28 cellular contexts compared by ENCODE assay signal in the genomic region with DNA sequence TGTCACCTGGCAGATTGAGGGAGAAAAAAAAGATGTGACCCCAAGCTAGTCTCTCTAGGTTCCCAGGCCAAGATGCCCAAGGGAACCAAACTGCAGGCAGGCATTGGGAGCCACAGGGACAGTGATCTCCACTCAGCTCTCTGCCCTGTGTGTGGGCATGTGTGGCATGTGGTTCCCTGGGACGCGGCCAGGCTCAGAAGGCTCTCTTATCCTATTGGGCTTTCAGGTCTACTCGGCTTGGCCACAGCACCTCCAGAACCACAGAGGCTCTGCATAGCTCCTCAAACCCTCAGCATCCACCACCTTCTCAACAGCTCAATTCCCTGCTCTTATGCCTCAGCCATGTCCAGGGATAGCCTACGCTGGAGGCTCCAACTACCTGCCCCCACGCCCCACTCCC. TPM values are rescaled to one million over a fixed set of nuclear protein-coding genes. Genes with fewer than 3 reads are reported as not detected.
DNase-seq lines count a peak whose midpoint lies in the region; ATAC-seq, FAIRE-seq and TF ChIP-seq lines count a peak whose summit lies in the region.
"Had no signal": no experiment of that assay in that cellular context is flagged by ENCODE, and none has a peak within 500 bp of the region (broad histone marks: within the 10 kb centered on the region; RNA-seq: fewer than 3 reads in every experiment).

No MANE protein-coding gene starts in this region.

- H3K4me1 Mint-ChIP-seq in activated T-helper 1 cell treated with anti-CD3 and anti-CD28 coated beads, Interleukin-12 subunit alpha, Interleukin-12 subunit beta, Interleukin-2, Interleukin-4 antibody, amounts not matched to agents 30 ng/mL and 10 ng/mL and 1 ng/mL, durations not matched to agents 14 hours and 24 hours and 36 hours (ENCODE audit: low read depth), result peaks cover 5% of the 10 kb centered on the region
- H3K4me1 Mint-ChIP-seq in HFFc6 (ENCODE audit: low read depth), result peaks cover 18% of the 10 kb centered on the region
- H3K4me1 Mint-ChIP-seq: GM23338 had no signal

- WGBS in heart left ventricle, 4 donors, result 67 to 75% (median 70%) methylated on average over 5 of the region's 5 CpGs
- WGBS in pancreas, 2 donors, result 66% methylated on average over 5 of the region's 5 CpGs

- H3K36me3 ChIP-seq in right atrium auricular region (no peaks in the 10 kb centered on the region), heart left ventricle (peaks cover 0 to 10% (median 0%) of the 10 kb centered on the region in 9 donors), pancreas (no peaks in the 10 kb centered on the region)

- DNase-seq in Right ventricle myocardium inferior (ENCODE audit: missing footprints) (peak; percentile 76), right atrium auricular region (ENCODE audit: low spot score) (no peak), heart left ventricle (peak in 2 of 5 donors; percentile 40 to 72), pancreas (peak in 3 of 6 donors; percentile 23 to 56 (median 36)), HFFc6 (no peak), glomerular visceral epithelial cell (ENCODE audit: extremely low spot score) (no peak)
- DNase-seq in activated T-helper 1 cell treated with anti-CD3 and anti-CD28 coated beads, Interleukin-12 subunit alpha, Interleukin-12 subunit beta, Interleukin-2, Interleukin-4 antibody, amounts not matched to agents 30 ng/mL and 10 ng/mL and 1 ng/mL, durations not matched to agents 14 hours and 24 hours and 36 hours (ENCODE audit: low spot score), result no peak
- DNase-seq: ACHN; Calu3; CD8-positive, alpha-beta T cell; DMS153; HCEC 1CT; KG1; NCI-H1092 treated with DMSO at 0.1 percent for 48 hours; NCI-H146; NCI-H2029; NCI-H2227 treated with DMSO at 0.1 percent for 48 hours; NCI-H510A treated with DMSO at 0.1 percent for 48 hours; NCI-H748 treated with DMSO at 0.1 percent for 48 hours had no signal

- no peaks in the 10 kb centered on the region for H3K9me3 Mint-ChIP-seq in activated T-helper 1 cell treated with anti-CD3 and anti-CD28 coated beads, Interleukin-12 subunit alpha, Interleukin-12 subunit beta, Interleukin-2, Interleukin-4 antibody, amounts not matched to agents 30 ng/mL and 10 ng/mL and 1 ng/mL, durations not matched to agents 14 hours and 24 hours and 36 hours
- no peaks in the 10 kb centered on the region for H3K9me3 Mint-ChIP-seq in HFFc6
- H3K9me3 Mint-ChIP-seq: CD8-positive, alpha-beta T cell; GM23338 had no signal

- FAIRE-seq in pancreas (lab: Jason Lieb, UNC), result no peak
- FAIRE-seq: G401.6, GM12892, GM18507, HTR-8/SVneo had no signal

- no peak overlapping the region for H3K27ac Mint-ChIP-seq in activated T-helper 1 cell treated with anti-CD3 and anti-CD28 coated beads, Interleukin-12 subunit alpha, Interleukin-12 subunit beta, Interleukin-2, Interleukin-4 antibody, amounts not matched to agents 30 ng/mL and 10 ng/mL and 1 ng/mL, durations not matched to agents 14 hours and 24 hours and 36 hours
- no peak overlapping the region for H3K27ac Mint-ChIP-seq in HFFc6
- H3K27ac Mint-ChIP-seq: CD8-positive, alpha-beta T cell; GM23338 had no signal

- intact Hi-C loops in Right ventricle myocardium inferior (cut with DNase I) (no loop called here), heart left ventricle (cut with DNase I) (no loop called here), pancreas (cut with DNase I) (no loop called here)
- intact Hi-C loops in activated T-helper 1 cell treated with anti-CD3 and anti-CD28 coated beads, Interleukin-12 subunit alpha, Interleukin-12 subunit beta, Interleukin-2, Interleukin-4 antibody, amounts not matched to agents 30 ng/mL and 10 ng/mL and 1 ng/mL, durations not matched to agents 14 hours and 24 hours and 36 hours (cut with micrococcal nuclease), result no loop called here

- H3K27ac ChIP-seq in right atrium auricular region (no peak overlapping the region), heart left ventricle (no peak overlapping the region), pancreas (no peak overlapping the region)
- H3K27ac ChIP-seq: 22Rv1, SJSA1 had no signal

- H3K4me3 ChIP-seq in right atrium auricular region, result no peak overlapping the region
- H3K4me3 ChIP-seq in heart left ventricle, result no peak overlapping the region
- H3K4me3 ChIP-seq in pancreas, result no peak overlapping the region
- H3K4me3 ChIP-seq: GM23338, SJSA1 had no signal

- no peak for TF ChIP-seq POLR2A in heart left ventricle (IDR thresholded peaks at IDR 0.05)

- H3K9me3 ChIP-seq in right atrium auricular region, result no peaks in the 10 kb centered on the region
- no peaks in the 10 kb centered on the region for H3K9me3 ChIP-seq in heart left ventricle
- no peaks in the 10 kb centered on the region for H3K9me3 ChIP-seq in pancreas
- H3K9me3 ChIP-seq: SJSA1 had no signal

- no peaks in the 10 kb centered on the region for H3K4me1 ChIP-seq in right atrium auricular region
- peaks cover 0 to 28% (median 0%) of the 10 kb centered on the region in 12 donors for H3K4me1 ChIP-seq in heart left ventricle
- no peaks in the 10 kb centered on the region for H3K4me1 ChIP-seq in pancreas

- no peak for TF ChIP-seq CTCF in right atrium auricular region (IDR thresholded peaks at IDR 0.05)
- TF ChIP-seq CTCF in heart left ventricle (IDR thresholded peaks at IDR 0.05), result no peak
- TF ChIP-seq CTCF in pancreas (IDR thresholded peaks at IDR 0.05), result no peak
- no peak for TF ChIP-seq CTCF in HFFc6 (IDR thresholded peaks at IDR 0.05)

- peaks cover 14% of the 10 kb centered on the region for H3K36me3 Mint-ChIP-seq in activated T-helper 1 cell treated with anti-CD3 and anti-CD28 coated beads, Interleukin-12 subunit alpha, Interleukin-12 subunit beta, Interleukin-2, Interleukin-4 antibody, amounts not matched to agents 30 ng/mL and 10 ng/mL and 1 ng/mL, durations not matched to agents 14 hours and 24 hours and 36 hours (ENCODE audit: low read depth)
- peaks cover 21% of the 10 kb centered on the region for H3K36me3 Mint-ChIP-seq in HFFc6 (ENCODE audit: low read depth)
- H3K36me3 Mint-ChIP-seq: CD8-positive, alpha-beta T cell had no signal

- H3K27me3 ChIP-seq in right atrium auricular region, result no peaks in the 10 kb centered on the region
- no peaks in the 10 kb centered on the region for H3K27me3 ChIP-seq in heart left ventricle
- no peaks in the 10 kb centered on the region for H3K27me3 ChIP-seq in pancreas
- H3K27me3 ChIP-seq: SJSA1 had no signal

- ATAC-seq in Right ventricle myocardium inferior (peak; percentile 75), heart left ventricle (peak; percentile 59 to 86 (median 64)), pancreas (peak in 3 of 4 donors; percentile 26 to 64 (median 57)), HG02798 (IDR thresholded peaks at IDR 0.05; ENCODE audit: poor library complexity, unreplicated experiment) (no peak)
- ATAC-seq: CD8-positive, alpha-beta T cell; GM23338; Panc1 had no signal

- no peaks in the 10 kb centered on the region for H3K27me3 Mint-ChIP-seq in activated T-helper 1 cell treated with anti-CD3 and anti-CD28 coated beads, Interleukin-12 subunit alpha, Interleukin-12 subunit beta, Interleukin-2, Interleukin-4 antibody, amounts not matched to agents 30 ng/mL and 10 ng/mL and 1 ng/mL, durations not matched to agents 14 hours and 24 hours and 36 hours (ENCODE audit: insufficient read depth)
- no peaks in the 10 kb centered on the region; the same call in 1 of the 2 replicates for H3K27me3 Mint-ChIP-seq in HFFc6 (ENCODE audit: insufficient read depth)

- no peak overlapping the region for H3K4me3 Mint-ChIP-seq in activated T-helper 1 cell treated with anti-CD3 and anti-CD28 coated beads, Interleukin-12 subunit alpha, Interleukin-12 subunit beta, Interleukin-2, Interleukin-4 antibody, amounts not matched to agents 30 ng/mL and 10 ng/mL and 1 ng/mL, durations not matched to agents 14 hours and 24 hours and 36 hours
- H3K4me3 Mint-ChIP-seq in HFFc6, result no peak overlapping the region
- H3K4me3 Mint-ChIP-seq: CD8-positive, alpha-beta T cell; GM23338 had no signal

RNA-seq across cellular contexts. Expression of a gene that starts 22.0 kb away (rescaled TPM):
- total RNA-seq in Right ventricle myocardium inferior (1.2 TPM), right atrium auricular region (1 to 10 TPM in 1 of 2 donors, not detected in 1; 1.0 TPM), heart left ventricle (1 to 10 TPM in 2 of 9 donors, under 1 TPM in 7; 0.09 to 5.1 (median 0.27) TPM), pancreas (under 1 TPM in 5 of 6 donors, not detected in 1; 0.04 to 0.90 (median 0.32) TPM)
- polyA plus RNA-seq in heart left ventricle (under 1 TPM; 0.11 to 0.25 TPM), pancreas (under 1 TPM; 0.02 to 0.23 TPM)
- 10.3 and 11.2 TPM in 2 replicates for total RNA-seq in activated T-helper 1 cell treated with anti-CD3 and anti-CD28 coated beads, Interleukin-12 subunit alpha, Interleukin-12 subunit beta, Interleukin-2, Interleukin-4 antibody, amounts not matched to agents 30 ng/mL and 10 ng/mL and 1 ng/mL, durations not matched to agents 14 hours and 24 hours and 36 hours
- 10 to 100 TPM; 13.9 to 33.3 (median 29.0) TPM for total RNA-seq in HFFc6 (2021; fragmentation: NEBNext Ultra II Directional; extraction: Animal tissue kit (Norgen Biotek cat#: 25700))

RNA-seq across cellular contexts. Expression of a gene that starts 29.2 kb away (rescaled TPM):
- total RNA-seq in Right ventricle myocardium inferior (not detected), right atrium auricular region (not detected), heart left ventricle (under 1 TPM in 1 of 9 donors, not detected in 8; 0.19 TPM), pancreas (not detected)
- polyA plus RNA-seq in heart left ventricle (not detected), pancreas (not detected)
- total RNA-seq in activated T-helper 1 cell treated with anti-CD3 and anti-CD28 coated beads, Interleukin-12 subunit alpha, Interleukin-12 subunit beta, Interleukin-2, Interleukin-4 antibody, amounts not matched to agents 30 ng/mL and 10 ng/mL and 1 ng/mL, durations not matched to agents 14 hours and 24 hours and 36 hours, result 3.7 and 4.1 TPM in 2 replicates
- total RNA-seq in HFFc6 (2021; fragmentation: NEBNext Ultra II Directional; extraction: Animal tissue kit (Norgen Biotek cat#: 25700)), result not detected
- total RNA-seq: Calu3, GM23338, SJSA1 had no signal
- polyA plus RNA-seq: GM23338 had no signal

RNA-seq across cellular contexts. Expression of a gene that starts 41.2 kb away (rescaled TPM):
- total RNA-seq in Right ventricle myocardium inferior, result 116 TPM
- 10 to 100 TPM; 85.3 to 96.3 TPM for total RNA-seq in right atrium auricular region
- 100 to 1,000 TPM in 5 of 9 donors, 10 to 100 TPM in 4; 87.4 to 141 (median 111) TPM for total RNA-seq in heart left ventricle
- 100 to 1,000 TPM in 1 of 2 donors, 10 to 100 TPM in 1; 75.8 to 101 TPM for polyA plus RNA-seq in heart left ventricle
- total RNA-seq in pancreas, result 10 to 100 TPM; 23.9 to 38.5 (median 36.1) TPM
- 10 to 100 TPM; 35.0 to 60.4 TPM for polyA plus RNA-seq in pancreas
- 77.8 and 78.0 TPM in 2 replicates for total RNA-seq in activated T-helper 1 cell treated with anti-CD3 and anti-CD28 coated beads, Interleukin-12 subunit alpha, Interleukin-12 subunit beta, Interleukin-2, Interleukin-4 antibody, amounts not matched to agents 30 ng/mL and 10 ng/mL and 1 ng/mL, durations not matched to agents 14 hours and 24 hours and 36 hours
- total RNA-seq in HFFc6 (2021; fragmentation: NEBNext Ultra II Directional; extraction: Animal tissue kit (Norgen Biotek cat#: 25700)), result 10 to 100 TPM; 73.9 to 83.9 (median 76.7) TPM

RNA-seq across cellular contexts. Expression of a gene that starts 49.8 kb away (rescaled TPM):
- total RNA-seq in Right ventricle myocardium inferior (99.7 TPM), right atrium auricular region (100 to 1,000 TPM in 1 of 2 donors, 10 to 100 TPM in 1; 80.1 to 104 TPM), heart left ventricle (100 to 1,000 TPM in 3 of 9 donors, 10 to 100 TPM in 6; 75.0 to 203 (median 93.2) TPM), pancreas (10 to 100 TPM; 19.1 to 31.8 (median 26.2) TPM)
- polyA plus RNA-seq in heart left ventricle (10 to 100 TPM; 40.5 to 68.8 TPM), pancreas (10 to 100 TPM; 15.7 to 20.0 TPM)
- 36.3 and 37.0 TPM in 2 replicates for total RNA-seq in activated T-helper 1 cell treated with anti-CD3 and anti-CD28 coated beads, Interleukin-12 subunit alpha, Interleukin-12 subunit beta, Interleukin-2, Interleukin-4 antibody, amounts not matched to agents 30 ng/mL and 10 ng/mL and 1 ng/mL, durations not matched to agents 14 hours and 24 hours and 36 hours
- 10 to 100 TPM; 50.0 to 60.1 (median 56.8) TPM for total RNA-seq in HFFc6 (2021; fragmentation: NEBNext Ultra II Directional; extraction: Animal tissue kit (Norgen Biotek cat#: 25700))

RNA-seq across cellular contexts. Expression of a gene that starts 50.9 kb away (rescaled TPM):
- total RNA-seq in Right ventricle myocardium inferior, result 14.6 TPM
- total RNA-seq in right atrium auricular region, result 10 to 100 TPM; 12.7 to 14.3 TPM
- 10 to 100 TPM in 8 of 9 donors, 1 to 10 TPM in 1; 8.8 to 30.1 (median 12.6) TPM for total RNA-seq in heart left ventricle
- polyA plus RNA-seq in heart left ventricle, result 10 to 100 TPM; 21.6 to 67.5 TPM
- total RNA-seq in pancreas, result 10 to 100 TPM in 3 of 6 donors, 1 to 10 TPM in 3; 6.4 to 16.0 (median 11.4) TPM
- polyA plus RNA-seq in pancreas, result 10 to 100 TPM; 14.4 to 16.9 TPM
- 102 and 104 TPM in 2 replicates for total RNA-seq in activated T-helper 1 cell treated with anti-CD3 and anti-CD28 coated beads, Interleukin-12 subunit alpha, Interleukin-12 subunit beta, Interleukin-2, Interleukin-4 antibody, amounts not matched to agents 30 ng/mL and 10 ng/mL and 1 ng/mL, durations not matched to agents 14 hours and 24 hours and 36 hours
- 10 to 100 TPM; 25.0 to 35.8 (median 32.7) TPM for total RNA-seq in HFFc6 (2021; fragmentation: NEBNext Ultra II Directional; extraction: Animal tissue kit (Norgen Biotek cat#: 25700))
